15 cellular contexts compared by ENCODE assay signal in genomic region chr11:1892558-1892957, GRCh38. TPM values are rescaled to one million over a fixed set of nuclear protein-coding genes. Genes with fewer than 3 reads are reported as not detected.
DNase-seq lines count a peak whose midpoint lies in the region; ATAC-seq and TF ChIP-seq lines count a peak whose summit lies in the region.
"Had no signal": no experiment of that assay in that cellular context is flagged by ENCODE, and none has a peak within 500 bp of the region (broad histone marks: within the 10 kb centered on the region; RNA-seq: fewer than 3 reads in every experiment).

No MANE protein-coding gene starts in this region.

- peaks cover 14% of the 10 kb centered on the region for H3K4me1 ChIP-seq in Loucy (ENCODE audit: insufficient read depth, low read length, poor library complexity, severe bottlenecking)
- H3K4me1 ChIP-seq in suprapubic skin: peaks cover 29% of the 10 kb centered on the region

- H3K27me3 Mint-ChIP-seq in stimulated activated naive CD8-positive, alpha-beta T cell treated with anti-CD3 and anti-CD28 coated beads, Interleukin-15, Interleukin-2, amounts not matched to agents 100 ng/mL and 50 ng/mL, for 24 hours: peaks cover 8% of the 10 kb centered on the region
- no peaks in the 10 kb centered on the region for H3K27me3 Mint-ChIP-seq in memory B cell
- H3K27me3 Mint-ChIP-seq in stimulated activated naive CD8-positive, alpha-beta T cell treated with anti-CD3 and anti-CD28 coated beads, Interleukin-15, amount 100 ng/mL, for 72 hours: peaks cover 21% of the 10 kb centered on the region

- H3K27me3 ChIP-seq in Loucy (ENCODE audit: insufficient read depth, low read length, poor library complexity, severe bottlenecking): peaks cover 7% of the 10 kb centered on the region
- H3K27me3 ChIP-seq in suprapubic skin: no peaks in the 10 kb centered on the region

- H2AFZ ChIP-seq in Loucy (ENCODE audit: low read length): no peak overlapping the region

- no peak overlapping the region for H3K27ac ChIP-seq in suprapubic skin

- H3K9ac ChIP-seq in Loucy (ENCODE audit: low read depth, low read length, poor library complexity, severe bottlenecking): no peak overlapping the region

- no peaks in the 10 kb centered on the region for H3K9me2 ChIP-seq in Loucy (replicated peaks; ENCODE audit: low read depth, low read length)

- DNase-seq in stimulated activated naive CD8-positive, alpha-beta T cell treated with anti-CD3 and anti-CD28 coated beads, Interleukin-15, Interleukin-2, amounts not matched to agents 100 U/mL and 50 U/mL, for 24 hours: no peak
- no peak for DNase-seq in memory B cell (ENCODE audit: low spot score in 2 of 2)
- no peak for DNase-seq in stimulated activated naive CD8-positive, alpha-beta T cell treated with anti-CD3 and anti-CD28 coated beads, Interleukin-15, amount 100 ng/mL, for 72 hours
- DNase-seq in stimulated activated CD4-positive, alpha-beta T cell treated with anti-CD3 and anti-CD28 coated beads, Interleukin-4, amount 100 ng/mL, for 1 hour: no peak
- no peak for DNase-seq in suprapubic skin (ENCODE audit: low spot score in 2 of 2)
- DNase-seq in mucosa of gallbladder (ENCODE audit: low spot score): no peak
- DNase-seq: EL, H7, MV-4-11, NCI-H1417 treated with DMSO at 0.1 percent for 48 hours, NCI-H2029 treated with DMSO at 0.1 percent for 48 hours, NCI-H510A had no signal

- H3K79me2 ChIP-seq in Loucy (ENCODE audit: insufficient read depth, low read length): peaks cover 54% of the 10 kb centered on the region

- no peak for TF ChIP-seq POLR2A in suprapubic skin (IDR thresholded peaks at IDR 0.05)

- 62% methylated on average over 5 of the region's 5 CpGs for WGBS in suprapubic skin

- peaks cover 10% of the 10 kb centered on the region for H3K36me3 Mint-ChIP-seq in stimulated activated naive CD8-positive, alpha-beta T cell treated with anti-CD3 and anti-CD28 coated beads, Interleukin-15, Interleukin-2, amounts not matched to agents 100 ng/mL and 50 ng/mL, for 24 hours (ENCODE audit: low read depth)
- H3K36me3 Mint-ChIP-seq in memory B cell: peaks cover 7% of the 10 kb centered on the region
- H3K36me3 Mint-ChIP-seq: IgD-negative memory B cell had no signal

- H3K27ac Mint-ChIP-seq in stimulated activated naive CD8-positive, alpha-beta T cell treated with anti-CD3 and anti-CD28 coated beads, Interleukin-15, Interleukin-2, amounts not matched to agents 100 ng/mL and 50 ng/mL, for 24 hours: peak overlapping the region; percentile 57
- H3K27ac Mint-ChIP-seq in memory B cell: peak overlapping the region; percentile 66
- peak overlapping the region; percentile 43 to 74 for H3K27ac Mint-ChIP-seq in stimulated activated naive CD8-positive, alpha-beta T cell treated with anti-CD3 and anti-CD28 coated beads, Interleukin-15, amount 100 ng/mL, for 72 hours

- no peak overlapping the region for H3K4me3 Mint-ChIP-seq in stimulated activated naive CD8-positive, alpha-beta T cell treated with anti-CD3 and anti-CD28 coated beads, Interleukin-15, Interleukin-2, amounts not matched to agents 100 ng/mL and 50 ng/mL, for 24 hours
- H3K4me3 Mint-ChIP-seq in memory B cell: no peak overlapping the region
- peak overlapping the region; percentile 17 to 26 for H3K4me3 Mint-ChIP-seq in stimulated activated naive CD8-positive, alpha-beta T cell treated with anti-CD3 and anti-CD28 coated beads, Interleukin-15, amount 100 ng/mL, for 72 hours
- H3K4me3 Mint-ChIP-seq: IgD-negative memory B cell had no signal

- TF ChIP-seq CTCF in Loucy (conservative IDR thresholded peaks at IDR 0.05; ENCODE audit: low read length) (no peak), suprapubic skin (IDR thresholded peaks at IDR 0.05) (no peak)

- H3K36me3 ChIP-seq in Loucy (ENCODE audit: insufficient read depth, low read length) (no peaks in the 10 kb centered on the region; the same call in none of the 2 replicates), suprapubic skin (peaks cover 16% of the 10 kb centered on the region)

- H3K4me3 ChIP-seq in Loucy (ENCODE audit: low read length, poor library complexity, severe bottlenecking) (peak overlapping the region; percentile 97), suprapubic skin (no peak overlapping the region)

- no peaks in the 10 kb centered on the region for H3K9me3 Mint-ChIP-seq in stimulated activated naive CD8-positive, alpha-beta T cell treated with anti-CD3 and anti-CD28 coated beads, Interleukin-15, Interleukin-2, amounts not matched to agents 100 ng/mL and 50 ng/mL, for 24 hours
- H3K9me3 Mint-ChIP-seq in memory B cell: peaks cover 7% of the 10 kb centered on the region
- H3K9me3 Mint-ChIP-seq in stimulated activated naive CD8-positive, alpha-beta T cell treated with anti-CD3 and anti-CD28 coated beads, Interleukin-15, amount 100 ng/mL, for 72 hours: peaks cover 5 to 10% of the 10 kb centered on the region in 2 donors
- H3K9me3 Mint-ChIP-seq: IgD-negative memory B cell had no signal

- no peak for ATAC-seq in stimulated activated naive CD8-positive, alpha-beta T cell treated with anti-CD3 and anti-CD28 coated beads, Interleukin-15, Interleukin-2, amounts not matched to agents 100 U/mL and 50 U/mL, for 24 hours
- no peak for ATAC-seq in memory B cell (ENCODE audit: low read depth)
- ATAC-seq in stimulated activated naive CD8-positive, alpha-beta T cell treated with anti-CD3 and anti-CD28 coated beads, Interleukin-15, amount 100 ng/mL, for 72 hours: no peak

- H3F3A ChIP-seq in Loucy (ENCODE audit: low read depth): no peaks in the 10 kb centered on the region

- H4K20me1 ChIP-seq in Loucy (ENCODE audit: insufficient read depth, low read length, poor library complexity, severe bottlenecking): peaks cover 8% of the 10 kb centered on the region

- peak overlapping the region; percentile 71 for H3K4me2 ChIP-seq in Loucy (ENCODE audit: low read depth, low read length, poor library complexity, severe bottlenecking)

- no peaks in the 10 kb centered on the region for H3K9me3 ChIP-seq in Loucy (ENCODE audit: insufficient read depth, low read depth, low read length)
- no peaks in the 10 kb centered on the region for H3K9me3 ChIP-seq in suprapubic skin

- TF ChIP-seq EP300 in suprapubic skin (IDR thresholded peaks at IDR 0.05): no peak

- peaks cover 54% of the 10 kb centered on the region for H3K4me1 Mint-ChIP-seq in stimulated activated naive CD8-positive, alpha-beta T cell treated with anti-CD3 and anti-CD28 coated beads, Interleukin-15, Interleukin-2, amounts not matched to agents 100 ng/mL and 50 ng/mL, for 24 hours (ENCODE audit: low read depth)
- peaks cover 22% of the 10 kb centered on the region for H3K4me1 Mint-ChIP-seq in memory B cell
- H3K4me1 Mint-ChIP-seq in stimulated activated naive CD8-positive, alpha-beta T cell treated with anti-CD3 and anti-CD28 coated beads, Interleukin-15, amount 100 ng/mL, for 72 hours: peaks cover 70% of the 10 kb centered on the region

RNA-seq across cellular contexts. Expression of gene PRR33, which starts 0.9 kb away (rescaled TPM):
- total RNA-seq in suprapubic skin (not detected), mucosa of gallbladder (not detected)
- total RNA-seq: H7 had no signal

RNA-seq across cellular contexts. Expression of gene TNNT3, which starts 26.9 kb away (rescaled TPM):
- total RNA-seq in suprapubic skin (10 to 100 TPM in 1 of 4 donors, 1 to 10 TPM in 3; 1.5 to 12.9 (median 4.8) TPM), mucosa of gallbladder (1.5 TPM)
- total RNA-seq: H7 had no signal

RNA-seq across cellular contexts. Expression of gene LSP1, which starts 39.7 kb away (rescaled TPM):
- 100 to 1,000 TPM in 2 of 4 donors, 10 to 100 TPM in 2; 70.4 to 134 (median 107) TPM for total RNA-seq in suprapubic skin
- total RNA-seq in mucosa of gallbladder: 43.1 TPM

RNA-seq across cellular contexts. Expression of gene TNNI2, which starts 53.8 kb away (rescaled TPM):
- 10 to 100 TPM; 17.4 to 63.6 (median 27.2) TPM for total RNA-seq in suprapubic skin
- 73.7 TPM for total RNA-seq in mucosa of gallbladder
- total RNA-seq: H7 had no signal

RNA-seq across cellular contexts. Expression of gene MRPL23, which starts 54.6 kb away (rescaled TPM):
- total RNA-seq in suprapubic skin: 100 to 1,000 TPM in 2 of 4 donors, 10 to 100 TPM in 2; 76.9 to 115 (median 103) TPM
- total RNA-seq in mucosa of gallbladder: 54.8 TPM

Comparison
In these comparisons a context has a peak if more than half of its experiments do, and no peak if none do; other contexts are left out.
1. H3K4me3 Mint-ChIP-seq: peak in stimulated activated naive CD8-positive, alpha-beta T cell treated with anti-CD3 and anti-CD28 coated beads, Interleukin-15, amount 100 ng/mL, for 72 hours (2 of 2); none in stimulated activated naive CD8-positive, alpha-beta T cell treated with anti-CD3 and anti-CD28 coated beads, Interleukin-15, Interleukin-2, amounts not matched to agents 100 ng/mL and 50 ng/mL, for 24 hours (single experiment) and memory B cell (single experiment).
2. Peak in every context shown above with its lines, with median percentiles within 50 percentile points of each other: H3K27ac Mint-ChIP-seq.